10 cellular contexts compared by ENCODE assay signal in the genomic region with DNA sequence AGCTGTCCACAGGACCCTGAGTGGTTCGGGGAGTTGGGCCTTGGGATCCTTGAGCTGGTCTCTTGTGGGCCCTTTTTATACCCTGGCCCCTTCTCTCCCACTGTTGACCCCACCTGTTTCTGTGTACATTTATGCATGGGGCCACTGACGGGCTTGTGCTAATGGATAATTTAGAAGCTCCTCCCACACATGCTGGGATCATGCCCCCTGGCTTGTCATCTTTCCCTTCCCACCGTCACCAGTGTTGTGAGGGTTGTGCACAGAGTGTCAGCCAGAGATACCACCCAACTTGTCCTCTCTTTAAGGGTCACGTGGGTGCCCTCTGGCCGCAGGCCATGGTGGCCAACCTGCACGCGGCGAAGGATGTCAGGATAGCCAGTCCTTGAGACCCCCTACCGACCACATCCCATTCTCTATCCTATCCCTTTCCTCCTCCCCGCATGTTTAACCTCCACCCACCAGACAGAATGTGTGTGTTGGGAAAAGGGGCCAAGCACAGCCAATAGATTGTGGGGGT. TPM values are rescaled to one million over a fixed set of nuclear protein-coding genes. Genes with fewer than 3 reads are reported as not detected.
DNase-seq lines count a peak whose midpoint lies in the region; ATAC-seq, FAIRE-seq and TF ChIP-seq lines count a peak whose summit lies in the region.
"Not testable (repeated sequence)": the region's sequence is repeated elsewhere in the genome, so short reads cannot be mapped to it uniquely, and the experiment has no call there.
"Had no signal": no experiment of that assay in that cellular context is flagged by ENCODE, and none has a peak within 500 bp of the region (broad histone marks: within the 10 kb centered on the region; RNA-seq: fewer than 3 reads in every experiment).

A gene (minus strand): TSS at position 51 of the 517 bp plus-strand sequence. CDS start 63 bp downstream, outside the sequence.

- POLR2A ChIA-PET in K562 (lab: Yijun Ruan, JAX): interaction anchor here (0.6 to 1.6 kb wide), 6 partner anchors 11 to 384 kb away, joined by 3 to 6 read pairs (median 4); no protein-coding TSS in a partner anchor
- POLR2A ChIA-PET in naive thymus-derived CD4-positive, alpha-beta T cell (lab: Charles Lee): interaction anchor here (1.0 to 2.4 kb wide), 10 partner anchors 12 to 227 kb away, joined by 3 to 16 read pairs (median 5); a partner anchor contains a TSS

- H3K4me1 Mint-ChIP-seq in CD4-positive, CD25-positive, alpha-beta regulatory T cell; naive thymus-derived CD4-positive, alpha-beta T cell: not testable (repeated sequence)
- H3K4me1 Mint-ChIP-seq in T-helper 17 cell: peaks cover 12% of the 10 kb centered on the region

- not testable (repeated sequence) for H3K9me1 ChIP-seq in K562 (ENCODE audit: control insufficient read depth, insufficient read depth, low read length)

- peak within 1 kb of the TSS in 2 of 3 donors; percentile 64 to 75 for H3K27ac Mint-ChIP-seq in CD4-positive, CD25-positive, alpha-beta regulatory T cell
- peak within 1 kb of the TSS; percentile 92 for H3K27ac Mint-ChIP-seq in T-helper 17 cell
- peak within 1 kb of the TSS in 8 of 9 donors; percentile 3 to 86 (median 33) for H3K27ac Mint-ChIP-seq in naive thymus-derived CD4-positive, alpha-beta T cell

- peak within 1 kb of the TSS; percentile 63; the same call in 1 of the 2 replicates for H2AFZ ChIP-seq in K562 (ENCODE audit: low read depth, low read length)

- not testable (repeated sequence) for H3K9ac ChIP-seq in HUES48 (ENCODE audit: low read depth, low read length); iPS-20b (ENCODE audit: low read depth, low read length)
- H3K9ac ChIP-seq in K562 (ENCODE audit: insufficient read depth in 1 of 2, low read depth in 2 of 2, low read length in 2 of 2): 0 out of 4 replicates have a peak within 1 kb of the TSS, but pooled peaks of 1 of the 2 experiments have one; percentile 26

- not testable (repeated sequence) for H3K79me2 ChIP-seq in K562 (ENCODE audit: control insufficient read depth, insufficient read depth, low read length)

- H3K36me3 Mint-ChIP-seq in CD4-positive, CD25-positive, alpha-beta regulatory T cell; T-helper 17 cell (ENCODE audit: low read depth); naive thymus-derived CD4-positive, alpha-beta T cell: not testable (repeated sequence)

- not testable (repeated sequence) for H3K4me3 Mint-ChIP-seq in CD4-positive, CD25-positive, alpha-beta regulatory T cell; naive thymus-derived CD4-positive, alpha-beta T cell
- peak within 1 kb of the TSS; percentile 72 for H3K4me3 Mint-ChIP-seq in T-helper 17 cell

- not testable (repeated sequence) for ATAC-seq in CD4-positive, CD25-positive, alpha-beta regulatory T cell (ENCODE audit: low read depth in 2 of 2); T-helper 17 cell; K562; naive thymus-derived CD4-positive, alpha-beta T cell

- WGBS in K562 (ENCODE audit: insufficient coverage, low coverage, missing lambda C conversion rate): 20% methylated on average over 10 of the region's 10 CpGs

- not testable (repeated sequence) for H3K4me3 ChIP-seq in CD4-positive, CD25-positive, alpha-beta regulatory T cell (ENCODE audit: low read depth, low read length); K562; naive thymus-derived CD4-positive, alpha-beta T cell (ENCODE audit: low read length)
- H3K4me3 ChIP-seq in HUES48 (ENCODE audit: low read depth, low read length) (peak within 1 kb of the TSS; percentile 25; the same call in 1 of the 2 replicates), iPS-20b (ENCODE audit: low read length) (peak within 1 kb of the TSS; percentile 54; the same call in 1 of the 2 replicates)

- not testable (repeated sequence) for H3K27me3 Mint-ChIP-seq in CD4-positive, CD25-positive, alpha-beta regulatory T cell; T-helper 17 cell
- H3K27me3 Mint-ChIP-seq in naive thymus-derived CD4-positive, alpha-beta T cell: peaks cover 0 to 16% (median 0%) of the 10 kb centered on the region in 5 donors

- CTCF ChIA-PET in K562 (lab: Yijun Ruan, JAX; ENCODE audit: low intra/inter-chr PET ratio): interaction anchor here (0.6 to 2.0 kb wide), 5 partner anchors 71 to 500 kb away, joined by 3 to 10 read pairs (median 4); no protein-coding TSS in a partner anchor
- CTCF ChIA-PET in naive thymus-derived CD4-positive, alpha-beta T cell (lab: Charles Lee): interaction anchor here (0.6 to 4.3 kb wide), 35 partner anchors 8 to 509 kb away, joined by 3 to 85 read pairs (median 5); a partner anchor contains a TSS

- DNase-seq in CD4-positive, CD25-positive, alpha-beta regulatory T cell; T-helper 17 cell; naive thymus-derived CD4-positive, alpha-beta T cell: not testable (repeated sequence)
- DNase-seq in NAMALWA (ENCODE audit: low spot score) (peak; percentile 23), K562 (ENCODE audit: extremely low read depth in 1 of 4, low spot score in 3 of 4) (peak in 1 of 4 experiments; percentile 5)

- H3K4me2 ChIP-seq in K562 (ENCODE audit: insufficient read depth, low read length): not testable (repeated sequence)

- not testable (repeated sequence) for TF ChIP-seq CTCF in K562 (IDR thresholded peaks at IDR 0.05 in 2 of 3, conservative IDR thresholded peaks at IDR 0.05 in 1 of 3; ENCODE audit: insufficient read depth in 2 of 3, low read depth in 1 of 3, low read length in 3 of 3)

- TF ChIP-seq EP300 in K562 (IDR thresholded peaks at IDR 0.05; ENCODE audit: low read length): not testable (repeated sequence)

- in situ Hi-C loops in K562 (cut with MboI): loop anchor here (10.0 kb wide), 2 partner anchors 106 to 366 kb away; a partner anchor contains a TSS

- not testable (repeated sequence) for TF ChIP-seq RAD21 in K562 (CRISPR knock-in tag; conservative IDR thresholded peaks at IDR 0.05 in 1 of 2, IDR thresholded peaks at IDR 0.05 in 1 of 2)

- not testable (repeated sequence) for H3K9me3 Mint-ChIP-seq in CD4-positive, CD25-positive, alpha-beta regulatory T cell; naive thymus-derived CD4-positive, alpha-beta T cell

- H3K27me3 ChIP-seq in CD4-positive, CD25-positive, alpha-beta regulatory T cell (ENCODE audit: control insufficient read depth, insufficient read depth, low read length); HUES48 (ENCODE audit: control insufficient read depth, insufficient read depth, low read length); iPS-20b (ENCODE audit: insufficient read depth, low read length); naive thymus-derived CD4-positive, alpha-beta T cell (ENCODE audit: control insufficient read depth in 2 of 2, insufficient read depth in 2 of 2, low read length in 2 of 2): not testable (repeated sequence)
- peaks cover 3 to 29% of the 10 kb centered on the region in 2 experiments; a peak in 4 of 5 replicates for H3K27me3 ChIP-seq in K562 (ENCODE audit: control insufficient read depth in 2 of 2, insufficient read depth in 2 of 2, low read length in 2 of 2)

- intact Hi-C loops in K562 (cut with micrococcal nuclease): loop anchor here (1.0 to 10.0 kb wide), 6 partner anchors 28 to 366 kb away; a partner anchor contains a TSS
- intact Hi-C loops in naive thymus-derived CD4-positive, alpha-beta T cell (cut with micrococcal nuclease): loop anchor here (1.0 to 5.0 kb wide), 8 partner anchors 27 to 363 kb away; no protein-coding TSS in a partner anchor

- FAIRE-seq in K562 (lab: Jason Lieb, UNC): not testable (repeated sequence)

- not testable (repeated sequence) for H3K36me3 ChIP-seq in CD4-positive, CD25-positive, alpha-beta regulatory T cell (ENCODE audit: control insufficient read depth, insufficient read depth, low read length); HUES48 (ENCODE audit: control insufficient read depth, insufficient read depth, low read length); K562 (ENCODE audit: control insufficient read depth, insufficient read depth, low read length); iPS-20b (ENCODE audit: insufficient read depth, low read depth, low read length); naive thymus-derived CD4-positive, alpha-beta T cell (ENCODE audit: control insufficient read depth in 2 of 3, insufficient read depth in 3 of 3, low read length in 3 of 3)

- BruUV-seq in K562 (replicated peaks; lab: Mats Ljungman, UMichigan): not testable (repeated sequence)

- H3K9me3 ChIP-seq in CD4-positive, CD25-positive, alpha-beta regulatory T cell (ENCODE audit: control insufficient read depth in 2 of 2, low read length in 2 of 2); HUES48 (ENCODE audit: control insufficient read depth, insufficient read depth, low read length); T-helper 17 cell (ENCODE audit: control insufficient read depth, low read length, poor library complexity, severe bottlenecking); K562 (replicated peaks; ENCODE audit: control insufficient read depth, insufficient read depth, low read depth, low read length); iPS-20b (ENCODE audit: insufficient read depth, low read depth, low read length); naive thymus-derived CD4-positive, alpha-beta T cell (ENCODE audit: control insufficient read depth in 2 of 3, low read length in 3 of 3): not testable (repeated sequence)

- not testable (repeated sequence) for H3K27ac ChIP-seq in CD4-positive, CD25-positive, alpha-beta regulatory T cell (ENCODE audit: insufficient read depth, low read length, poor library complexity, severe bottlenecking); HUES48 (ENCODE audit: low read depth, low read length); K562 (ENCODE audit: extremely low read depth, low read depth, low read length); iPS-20b (ENCODE audit: low read length); naive thymus-derived CD4-positive, alpha-beta T cell (ENCODE audit: low read depth, low read length)

- TF ChIP-seq POLR2A in K562 (conservative IDR thresholded peaks at IDR 0.05): not testable (repeated sequence)

- H4K20me1 ChIP-seq in K562 (replicated peaks; ENCODE audit: control insufficient read depth, insufficient read depth, low read length): not testable (repeated sequence)

- not testable (repeated sequence) for H3K4me1 ChIP-seq in CD4-positive, CD25-positive, alpha-beta regulatory T cell (ENCODE audit: control insufficient read depth, insufficient read depth, low read length, poor library complexity, severe bottlenecking); HUES48 (ENCODE audit: control insufficient read depth, insufficient read depth, low read length); K562 (replicated peaks in 1 of 2; ENCODE audit: control insufficient read depth in 2 of 2, insufficient read depth in 2 of 2, low read length in 2 of 2); iPS-20b (ENCODE audit: insufficient read depth, low read length); naive thymus-derived CD4-positive, alpha-beta T cell (ENCODE audit: control insufficient read depth in 2 of 2, insufficient read depth in 2 of 2, low read length in 2 of 2)

RNA-seq across cellular contexts. Expression of the gene that starts here (rescaled TPM):
- total RNA-seq in CD4-positive, CD25-positive, alpha-beta regulatory T cell: not detected
- under 1 TPM in 1 of 4 donors, not detected in 3; 0.50 TPM for polyA plus RNA-seq in CD4-positive, CD25-positive, alpha-beta regulatory T cell
- total RNA-seq in T-helper 17 cell: not detected
- not detected in 2 replicates for total RNA-seq in K562 (2011; cell fraction: chromatin; rRNA removed; ENCODE audit: low replicate concordance)
- not detected in 2 replicates for total RNA-seq in K562 (2011; cell fraction: nucleolus; rRNA removed)
- total RNA-seq in K562 (2011; cell fraction: nucleoplasm; rRNA removed): not detected in 2 replicates
- not detected in 2 replicates for total RNA-seq in K562 (2014; rRNA removed)
- total RNA-seq in K562 (2014; rRNA removed; fragmentation: Illumina TruSeq; extraction: Trizol): not detected in 2 replicates
- total RNA-seq in K562 (2015; rRNA removed; fragmentation: Illumina TruSeq; extraction: Trizol): not detected in 2 replicates
- not detected in 2 replicates for total RNA-seq in K562 (2021)
- polyA plus RNA-seq in K562 (2011; rRNA removed): not detected in 2 replicates
- polyA plus RNA-seq in K562 (2011; cell fraction: cytosol; rRNA removed): not detected in 2 replicates
- not detected in 2 replicates for polyA plus RNA-seq in K562 (2011; cell fraction: nucleus; rRNA removed)
- not detected in 2 replicates for polyA plus RNA-seq in K562 (2012)
- polyA plus RNA-seq in K562 (2014; fragmentation: Illumina TruSeq; extraction: Trizol): not detected in 2 replicates
- polyA plus RNA-seq in K562 (2014; fragmentation: Nextera tagmentation; extraction: Ambion mirVana): not detected
- not detected in 2 replicates for polyA plus RNA-seq in K562 (2014; rRNA removed)
- polyA minus RNA-seq in K562 (2011; rRNA and poly(A)+ RNA removed): not detected in 2 replicates
- polyA minus RNA-seq in K562 (2011; cell fraction: cytosol; rRNA and poly(A)+ RNA removed): not detected in 2 replicates
- not detected in 2 replicates for polyA minus RNA-seq in K562 (2011; cell fraction: nucleus; rRNA and poly(A)+ RNA removed)
- total RNA-seq in naive thymus-derived CD4-positive, alpha-beta T cell: under 1 TPM in 2 of 5 experiments, not detected in 3; 0.58 to 0.66 TPM
- not detected for polyA plus RNA-seq in naive thymus-derived CD4-positive, alpha-beta T cell
- total RNA-seq: GM12878, HT-29, Right ventricle myocardium superior had no signal

Comparison
In these comparisons a context has a peak if more than half of its experiments do, and no peak if none do; other contexts are left out.
1. H3K27ac Mint-ChIP-seq: peak in every context shown above with its lines; median percentile 92 in T-helper 17 cell; 70 in CD4-positive, CD25-positive, alpha-beta regulatory T cell; 33 in naive thymus-derived CD4-positive, alpha-beta T cell.